1 cellular context compared by ENCODE assay signal in genomic region chr20:50810063-50810462, GRCh38.
TF ChIP-seq lines count a peak whose summit lies in the region.

No MANE protein-coding gene starts in this region.

TF ChIP-seq in WTC11, 78 proteins besides CTCF, POLR2A, EP300 and RAD21 (continued from another document):
- no peak for TF ChIP-seq AFF4 (CRISPR knock-in tag; IDR thresholded peaks at IDR 0.05; ENCODE audit: borderline replicate concordance)
- TF ChIP-seq TEAD4 (CRISPR knock-in tag; IDR thresholded peaks at IDR 0.05): no peak
- TF ChIP-seq CREB1 (CRISPR knock-in tag; IDR thresholded peaks at IDR 0.05): no peak
- TF ChIP-seq TCF7 (CRISPR knock-in tag; IDR thresholded peaks at IDR 0.05; ENCODE audit: low read depth): no peak
- no peak for TF ChIP-seq FOXP1 (CRISPR knock-in tag; IDR thresholded peaks at IDR 0.05; ENCODE audit: borderline replicate concordance)
- TF ChIP-seq, protein P1, sequence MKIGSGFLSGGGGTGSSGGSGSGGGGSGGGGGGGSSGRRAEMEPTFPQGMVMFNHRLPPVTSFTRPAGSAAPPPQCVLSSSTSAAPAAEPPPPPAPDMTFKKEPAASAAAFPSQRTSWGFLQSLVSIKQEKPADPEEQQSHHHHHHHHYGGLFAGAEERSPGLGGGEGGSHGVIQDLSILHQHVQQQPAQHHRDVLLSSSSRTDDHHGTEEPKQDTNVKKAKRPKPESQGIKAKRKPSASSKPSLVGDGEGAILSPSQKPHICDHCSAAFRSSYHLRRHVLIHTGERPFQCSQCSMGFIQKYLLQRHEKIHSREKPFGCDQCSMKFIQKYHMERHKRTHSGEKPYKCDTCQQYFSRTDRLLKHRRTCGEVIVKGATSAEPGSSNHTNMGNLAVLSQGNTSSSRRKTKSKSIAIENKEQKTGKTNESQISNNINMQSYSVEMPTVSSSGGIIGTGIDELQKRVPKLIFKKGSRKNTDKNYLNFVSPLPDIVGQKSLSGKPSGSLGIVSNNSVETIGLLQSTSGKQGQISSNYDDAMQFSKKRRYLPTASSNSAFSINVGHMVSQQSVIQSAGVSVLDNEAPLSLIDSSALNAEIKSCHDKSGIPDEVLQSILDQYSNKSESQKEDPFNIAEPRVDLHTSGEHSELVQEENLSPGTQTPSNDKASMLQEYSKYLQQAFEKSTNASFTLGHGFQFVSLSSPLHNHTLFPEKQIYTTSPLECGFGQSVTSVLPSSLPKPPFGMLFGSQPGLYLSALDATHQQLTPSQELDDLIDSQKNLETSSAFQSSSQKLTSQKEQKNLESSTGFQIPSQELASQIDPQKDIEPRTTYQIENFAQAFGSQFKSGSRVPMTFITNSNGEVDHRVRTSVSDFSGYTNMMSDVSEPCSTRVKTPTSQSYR (CRISPR knock-in tag; IDR thresholded peaks at IDR 0.05): no peak
- TF ChIP-seq, protein P2, sequence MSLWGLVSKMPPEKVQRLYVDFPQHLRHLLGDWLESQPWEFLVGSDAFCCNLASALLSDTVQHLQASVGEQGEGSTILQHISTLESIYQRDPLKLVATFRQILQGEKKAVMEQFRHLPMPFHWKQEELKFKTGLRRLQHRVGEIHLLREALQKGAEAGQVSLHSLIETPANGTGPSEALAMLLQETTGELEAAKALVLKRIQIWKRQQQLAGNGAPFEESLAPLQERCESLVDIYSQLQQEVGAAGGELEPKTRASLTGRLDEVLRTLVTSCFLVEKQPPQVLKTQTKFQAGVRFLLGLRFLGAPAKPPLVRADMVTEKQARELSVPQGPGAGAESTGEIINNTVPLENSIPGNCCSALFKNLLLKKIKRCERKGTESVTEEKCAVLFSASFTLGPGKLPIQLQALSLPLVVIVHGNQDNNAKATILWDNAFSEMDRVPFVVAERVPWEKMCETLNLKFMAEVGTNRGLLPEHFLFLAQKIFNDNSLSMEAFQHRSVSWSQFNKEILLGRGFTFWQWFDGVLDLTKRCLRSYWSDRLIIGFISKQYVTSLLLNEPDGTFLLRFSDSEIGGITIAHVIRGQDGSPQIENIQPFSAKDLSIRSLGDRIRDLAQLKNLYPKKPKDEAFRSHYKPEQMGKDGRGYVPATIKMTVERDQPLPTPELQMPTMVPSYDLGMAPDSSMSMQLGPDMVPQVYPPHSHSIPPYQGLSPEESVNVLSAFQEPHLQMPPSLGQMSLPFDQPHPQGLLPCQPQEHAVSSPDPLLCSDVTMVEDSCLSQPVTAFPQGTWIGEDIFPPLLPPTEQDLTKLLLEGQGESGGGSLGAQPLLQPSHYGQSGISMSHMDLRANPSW (CRISPR knock-in tag; conservative IDR thresholded peaks at IDR 0.05; ENCODE audit: low read depth): no peak
- no peak for TF ChIP-seq ZNF138 (CRISPR knock-in tag; conservative IDR thresholded peaks at IDR 0.05)
- no peak for TF ChIP-seq PRRX2 (CRISPR knock-in tag; IDR thresholded peaks at IDR 0.05)
- TF ChIP-seq SMAD4 (CRISPR knock-in tag; IDR thresholded peaks at IDR 0.05): no peak
